15 cellular contexts compared by ENCODE assay signal in the genomic region with DNA sequence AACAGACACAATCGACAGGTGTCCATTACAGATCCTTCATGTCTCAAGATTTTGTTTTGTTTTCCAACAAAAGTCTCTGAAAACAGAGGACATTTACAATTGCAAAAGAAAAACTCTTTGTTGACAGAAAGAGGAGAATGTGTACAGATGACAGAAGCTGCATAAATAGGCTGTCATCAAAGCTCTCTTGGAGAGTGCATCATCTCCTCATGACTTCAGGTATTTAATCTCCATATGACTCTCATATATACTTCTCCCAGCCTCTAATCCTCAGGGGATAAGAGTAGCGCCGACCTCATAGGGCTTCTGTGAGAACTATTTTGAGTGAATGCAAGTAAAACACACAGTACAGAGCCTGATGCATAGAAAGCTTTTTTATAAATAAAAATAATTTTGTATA.
"Had no signal": no experiment of that assay in that cellular context is flagged by ENCODE, and none has a peak within 500 bp of the region (broad histone marks: within the 10 kb centered on the region; RNA-seq: fewer than 3 reads in every experiment).

No MANE protein-coding gene starts in this region.

- H3K27ac ChIP-seq: SK-N-MC, thyroid gland, vagina had no signal

- FAIRE-seq: colon, endothelial cell of umbilical vein had no signal

- ATAC-seq: activated T-helper 17 cell treated with anti-CD3 and anti-CD28 coated beads, Interleukin-2, amount 50 U/mL, for 72 hours; stimulated activated naive CD8-positive, alpha-beta T cell treated with anti-CD3 and anti-CD28 coated beads, Interleukin-15, amount 100 ng/mL, for 72 hours; WTC11 had no signal

- H3K4me3 ChIP-seq: adrenal gland, SK-N-MC, thyroid gland, vagina had no signal

- DNase-seq: activated CD4-positive, alpha-beta T cell treated with anti-CD3 and anti-CD28 coated beads, Interleukin-2, amount 10 ng/mL, durations not matched to agents 7 days and 5 days; activated naive CD4-positive, alpha-beta T cell treated with anti-CD3 and anti-CD28 coated beads, Interleukin-2, amount 50 U/mL, for 16 hours; activated T-cell treated with anti-CD3 and anti-CD28 coated beads for 4 hours; adrenal gland; effector CD4-positive, alpha-beta T cell; mesendoderm; stimulated activated CD4-positive, alpha-beta T cell treated with anti-CD3 and anti-CD28 coated beads, Interleukin-4, amount 100 ng/mL, for 4 hours; stimulated activated naive CD8-positive, alpha-beta T cell treated with anti-CD3 and anti-CD28 coated beads, Interleukin-15, amount 100 ng/mL, for 72 hours; thyroid gland had no signal

- H3K36me3 ChIP-seq: adrenal gland, thyroid gland, vagina had no signal

- H3K27me3 ChIP-seq: adrenal gland, thyroid gland, vagina had no signal

- H3K4me1 ChIP-seq: thyroid gland had no signal

- H3K9me3 ChIP-seq: adrenal gland, thyroid gland, vagina had no signal
